23 cellular contexts compared by ENCODE assay signal in genomic region chr6:72850469-72850868, GRCh38.
"Had no signal": no experiment of that assay in that cellular context is flagged by ENCODE, and none has a peak within 500 bp of the region (broad histone marks: within the 10 kb centered on the region; RNA-seq: fewer than 3 reads in every experiment).

No MANE protein-coding gene starts in this region.

- H3K4me3 ChIP-seq: adrenal gland, coronary artery, heart right ventricle, left ventricle myocardium inferior, right lobe of liver, spleen, transverse colon had no signal

- H3K4me1 Mint-ChIP-seq: activated B cell treated with CpG ODN at 0.5 μM for 24 hours; activated CD4-positive, alpha-beta T cell treated with anti-CD3 and anti-CD28 coated beads, Interleukin-2, amount 10 ng/mL, durations not matched to agents 24 days and 14 days; activated T-helper 17 cell treated with anti-CD3 and anti-CD28 coated beads, Interleukin-2, amount 50 U/mL, for 72 hours; nephron had no signal

- DNase-seq: activated B cell treated with CpG ODN at 0.5 μM for 24 hours; activated CD4-positive, alpha-beta T cell treated with anti-CD3 and anti-CD28 coated beads, Interleukin-2, amount 10 ng/mL, durations not matched to agents 24 days and 14 days; activated CD8-positive, alpha-beta memory T cell treated with anti-CD3 and anti-CD28 coated beads for 24 hours; activated naive CD4-positive, alpha-beta T cell treated with anti-CD3 and anti-CD28 coated beads, Interleukin-2, amount 50 U/mL, for 16 hours; activated T-cell treated with anti-CD3 and anti-CD28 coated beads for 4 hours; adrenal gland; caudate nucleus; effector CD4-positive, alpha-beta T cell; foreskin melanocyte; heart right ventricle; islet precursor cell; left ventricle myocardium inferior; mesenchymal stem cell; occipital lobe; right lobe of liver; spleen; stimulated activated CD4-positive, alpha-beta T cell treated with anti-CD3 and anti-CD28 coated beads, Interleukin-1b, Interleukin-23, amount 100 ng/mL, for 48 hours; stimulated activated naive B cell treated with anti-CD40 and anti-IgM and Interleukin-4, amounts not matched to agents 10 μg/mL and 1 μg/mL and 100 μg/mL, for 72 hours; transverse colon had no signal

- H3K9me3 ChIP-seq: adrenal gland, heart right ventricle, left ventricle myocardium inferior, right lobe of liver, spleen, transverse colon had no signal

- H3K27me3 Mint-ChIP-seq: activated B cell treated with CpG ODN at 0.5 μM for 24 hours; activated CD4-positive, alpha-beta T cell treated with anti-CD3 and anti-CD28 coated beads, Interleukin-2, amount 10 ng/mL, durations not matched to agents 24 days and 14 days; activated T-helper 17 cell treated with anti-CD3 and anti-CD28 coated beads, Interleukin-2, amount 50 U/mL, for 72 hours; stimulated activated naive B cell treated with anti-CD40 and anti-IgM and Interleukin-4, amounts not matched to agents 10 μg/mL and 1 μg/mL and 100 μg/mL, for 72 hours had no signal

- H3K9me3 Mint-ChIP-seq: activated T-helper 17 cell treated with anti-CD3 and anti-CD28 coated beads, Interleukin-2, amount 50 U/mL, for 72 hours; nephron had no signal

- H3K27ac Mint-ChIP-seq: activated B cell treated with CpG ODN at 0.5 μM for 24 hours; activated CD4-positive, alpha-beta T cell treated with anti-CD3 and anti-CD28 coated beads, Interleukin-2, amount 10 ng/mL, durations not matched to agents 24 days and 14 days; activated T-helper 17 cell treated with anti-CD3 and anti-CD28 coated beads, Interleukin-2, amount 50 U/mL, for 72 hours; nephron; progenitor cell of endocrine pancreas; stimulated activated naive B cell treated with anti-CD40 and anti-IgM and Interleukin-4, amounts not matched to agents 10 μg/mL and 1 μg/mL and 100 μg/mL, for 72 hours had no signal

- H3K4me3 Mint-ChIP-seq: activated B cell treated with CpG ODN at 0.5 μM for 24 hours; activated CD4-positive, alpha-beta T cell treated with anti-CD3 and anti-CD28 coated beads, Interleukin-2, amount 10 ng/mL, durations not matched to agents 24 days and 14 days; activated T-helper 17 cell treated with anti-CD3 and anti-CD28 coated beads, Interleukin-2, amount 50 U/mL, for 72 hours; nephron; stimulated activated naive B cell treated with anti-CD40 and anti-IgM and Interleukin-4, amounts not matched to agents 10 μg/mL and 1 μg/mL and 100 μg/mL, for 72 hours had no signal

- H3K27me3 ChIP-seq: adrenal gland, heart right ventricle, right lobe of liver, spleen, transverse colon had no signal

- H3K4me1 ChIP-seq: adrenal gland, heart right ventricle, left ventricle myocardium inferior, right lobe of liver, spleen, transverse colon had no signal

- H3K36me3 ChIP-seq: adrenal gland, heart right ventricle, left ventricle myocardium inferior, right lobe of liver, spleen, transverse colon had no signal

- ATAC-seq: activated T-helper 17 cell treated with anti-CD3 and anti-CD28 coated beads, Interleukin-2, amount 50 U/mL, for 72 hours; heart right ventricle; right lobe of liver; stimulated activated naive B cell treated with anti-CD40 and anti-IgM and Interleukin-4, amounts not matched to agents 10 μg/mL and 1 μg/mL and 100 μg/mL, for 72 hours had no signal

- H3K27ac ChIP-seq: adrenal gland, coronary artery, heart right ventricle, left ventricle myocardium inferior, right lobe of liver, spleen, transverse colon had no signal
